34 cellular contexts compared by ENCODE assay signal in the genomic region with DNA sequence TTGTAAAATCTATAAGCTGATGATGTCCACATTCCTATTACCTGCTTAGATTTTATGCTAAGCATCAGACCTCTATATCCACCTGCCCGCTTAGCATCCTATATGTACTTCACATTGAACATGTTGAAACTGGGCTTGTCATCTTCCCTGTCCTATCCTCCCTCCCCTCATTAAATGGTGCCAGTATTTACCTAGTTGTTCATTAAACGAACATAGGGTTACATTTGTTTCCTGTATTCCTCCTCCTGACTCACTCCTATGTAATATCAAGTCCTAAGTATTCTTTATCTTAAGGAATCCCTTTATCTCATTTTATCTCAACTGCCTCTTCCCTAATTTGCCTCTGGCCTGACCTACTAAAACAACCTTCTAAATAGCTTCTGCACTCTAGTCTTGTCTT.
"Had no signal": no experiment of that assay in that cellular context is flagged by ENCODE, and none has a peak within 500 bp of the region (broad histone marks: within the 10 kb centered on the region; RNA-seq: fewer than 3 reads in every experiment).

No MANE protein-coding gene starts in this region.

- H3K27ac ChIP-seq: adrenal gland, body of pancreas, brain microvascular endothelial cell, breast epithelium, cardiac muscle cell, VCaP had no signal

- H3K4me3 ChIP-seq: adrenal gland, body of pancreas, breast epithelium, cardiac muscle cell had no signal

- ATAC-seq: activated CD8-positive, alpha-beta T cell treated with anti-CD3 and anti-CD28 coated beads for 36 hours; activated naive CD4-positive, alpha-beta T cell treated with anti-CD3 and anti-CD28 coated beads, Interleukin-2, amount 50 U/mL, for 72 hours; activated T-cell treated with anti-CD3 and anti-CD28 coated beads, Interleukin-2, amount 50 U/mL, for 4 hours; activated T-cell treated with anti-CD3 and anti-CD28 coated beads, Interleukin-2, amount 50 U/mL, for 72 hours; activated T-helper 17 cell treated with anti-CD3 and anti-CD28 coated beads, Interleukin-2, amount 50 U/mL, for 72 hours; body of pancreas had no signal

- H3K27me3 ChIP-seq: adrenal gland, body of pancreas, brain microvascular endothelial cell, breast epithelium, cardiac muscle cell had no signal

- H3K36me3 ChIP-seq: adrenal gland, brain microvascular endothelial cell, breast epithelium, cardiac muscle cell had no signal

- DNase-seq: activated B cell treated with CpG ODN at 0.5 μM for 24 hours; activated CD4-positive, alpha-beta memory T cell treated with anti-CD3 and anti-CD28 coated beads for 36 hours; activated CD4-positive, alpha-beta T cell treated with anti-CD3 and anti-CD28 coated beads for 4 hours; activated CD4-positive, alpha-beta T cell treated with anti-CD3 and anti-CD28 coated beads, Interleukin-2, amount 10 ng/mL, durations not matched to agents 24 days and 14 days; activated CD4-positive, alpha-beta T cell treated with anti-CD3 and anti-CD28 coated beads, Interleukin-2, amount 50 U/mL, for 1 hour; activated CD4-positive, alpha-beta T cell treated with anti-CD3 and anti-CD28 coated beads, Interleukin-2, amount 50 U/mL, for 4 hours; activated CD4-positive, CD25-positive, alpha-beta regulatory T cell treated with anti-CD3 and anti-CD28 coated beads, Interleukin-2, amount 50 U/mL, for 72 hours; activated CD8-positive, alpha-beta memory T cell treated with anti-CD3 and anti-CD28 coated beads, Interleukin-2, amount 50 U/mL, for 4 hours; activated CD8-positive, alpha-beta T cell treated with anti-CD3 and anti-CD28 coated beads for 36 hours; activated effector memory CD4-positive, alpha-beta T cell treated with anti-CD3 and anti-CD28 coated beads, Interleukin-2, amount 50 U/mL, for 16 hours; activated gamma-delta T cell treated with Interleukin-2 at 50 U/mL for 16 hours; activated naive CD4-positive, alpha-beta T cell; activated naive CD4-positive, alpha-beta T cell treated with anti-CD3 and anti-CD28 coated beads for 36 hours; activated naive CD4-positive, alpha-beta T cell treated with anti-CD3 and anti-CD28 coated beads, Interleukin-2, amount 50 U/mL, for 16 hours; activated naive CD8-positive, alpha-beta T cell treated with anti-CD3 and anti-CD28 coated beads for 36 hours; activated T-cell treated with anti-CD3 and anti-CD28 coated beads for 4 hours; activated T-cell treated with anti-CD3 and anti-CD28 coated beads, Interleukin-2, amount 50 U/mL, for 1 hour; activated T-cell treated with anti-CD3 and anti-CD28 coated beads, Interleukin-2, amount 50 U/mL, for 4 hours; activated T-cell treated with anti-CD3 and anti-CD28 coated beads, Interleukin-2, amount 50 U/mL, for 72 hours; adrenal gland; amniotic stem cell; aorta; body of pancreas; brain microvascular endothelial cell; caudate nucleus; cerebellar nuclear complex; T-helper 1 cell; T-helper 2 cell; T-helper 9 cell had no signal

- H3K4me1 ChIP-seq: adrenal gland, body of pancreas, breast epithelium had no signal

- H3K9me3 ChIP-seq: adrenal gland, body of pancreas, breast epithelium had no signal
